In the genomic region with DNA sequence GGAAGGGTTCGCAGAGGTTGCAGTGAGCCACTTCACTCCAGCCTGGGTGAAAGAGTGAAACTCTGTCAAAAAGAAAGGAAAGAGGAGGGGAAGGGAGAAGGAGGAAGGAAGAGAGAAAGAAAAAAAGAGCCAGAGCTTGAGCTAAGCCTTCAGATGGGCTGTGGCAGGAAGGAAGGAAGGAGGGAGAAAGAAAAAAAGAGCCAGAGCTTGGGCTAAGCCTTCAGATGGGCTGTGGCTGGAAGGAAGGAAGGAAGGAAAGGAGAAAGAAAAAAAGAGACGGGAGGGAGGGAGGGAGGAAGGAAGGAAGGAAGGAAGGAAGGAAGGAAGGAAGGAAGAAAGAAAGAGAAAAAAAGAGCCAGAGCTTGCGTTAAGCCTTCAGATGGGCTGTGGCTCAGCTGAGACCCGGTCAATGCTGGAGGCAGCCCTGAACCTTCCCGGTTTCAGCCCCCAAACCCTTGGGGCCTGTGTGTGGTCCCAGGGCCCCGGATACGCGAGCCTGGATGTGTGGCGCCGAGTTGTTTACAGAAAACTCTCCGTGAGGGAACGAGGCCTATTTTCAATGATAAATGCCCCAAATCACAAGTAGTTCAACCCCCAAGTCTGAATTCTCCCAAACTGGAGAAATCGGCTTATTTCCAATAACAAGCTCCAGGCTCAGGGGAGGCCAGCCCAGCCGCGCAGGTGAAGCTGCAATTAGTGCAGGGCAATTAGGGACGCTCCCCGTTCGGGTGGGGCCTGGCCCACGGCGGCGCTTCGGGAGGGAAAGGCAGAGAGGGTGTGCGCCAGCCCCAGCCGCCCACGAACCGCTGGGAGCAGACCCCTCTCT, we compare ENCODE assay signal across 9 cellular contexts. TPM values are rescaled to one million over a fixed set of nuclear protein-coding genes. Genes with fewer than 3 reads are reported as not detected.
DNase-seq lines count a peak whose midpoint lies in the region; ATAC-seq and TF ChIP-seq lines count a peak whose summit lies in the region.
"Had no signal": no experiment of that assay in that cellular context is flagged by ENCODE, and none has a peak within 500 bp of the region (broad histone marks: within the 10 kb centered on the region; RNA-seq: fewer than 3 reads in every experiment).

No MANE protein-coding gene starts in this region.

- H3K9me3 ChIP-seq in WERI-Rb-1 (ENCODE audit: severe bottlenecking): no peaks in the 10 kb centered on the region
- H3K9me3 ChIP-seq in upper lobe of right lung: no peaks in the 10 kb centered on the region
- H3K9me3 ChIP-seq: Caco-2 had no signal

- no peaks in the 10 kb centered on the region for H3K36me3 Mint-ChIP-seq in activated naive CD4-positive, alpha-beta T cell treated with anti-CD3 and anti-CD28 coated beads, Interleukin-2, amount 50 U/mL, for 24 hours
- no peaks in the 10 kb centered on the region for H3K36me3 Mint-ChIP-seq in memory B cell

- H3K9me3 Mint-ChIP-seq in activated naive CD4-positive, alpha-beta T cell treated with anti-CD3 and anti-CD28 coated beads, Interleukin-2, amount 50 U/mL, for 24 hours: no peaks in the 10 kb centered on the region
- no peaks in the 10 kb centered on the region for H3K9me3 Mint-ChIP-seq in memory B cell

- TF ChIP-seq CTCF in WERI-Rb-1 (IDR thresholded peaks at IDR 0.05; ENCODE audit: low read depth, low read length) (no peak), upper lobe of right lung (IDR thresholded peaks at IDR 0.05) (no peak), GM10266 (IDR thresholded peaks at IDR 0.05; ENCODE audit: control insufficient read depth, insufficient read depth, low read depth, missing control alignments) (no peak)

- H3K4me1 Mint-ChIP-seq in activated naive CD4-positive, alpha-beta T cell treated with anti-CD3 and anti-CD28 coated beads, Interleukin-2, amount 50 U/mL, for 24 hours: peaks cover 31% of the 10 kb centered on the region
- H3K4me1 Mint-ChIP-seq in memory B cell: peaks cover 26% of the 10 kb centered on the region

- intact Hi-C loops in upper lobe of right lung (cut with DNase I): no loop called here

- H3K27me3 ChIP-seq in WERI-Rb-1 (ENCODE audit: insufficient read depth, low read depth, severe bottlenecking): no peaks in the 10 kb centered on the region
- H3K27me3 ChIP-seq in upper lobe of right lung: no peaks in the 10 kb centered on the region

- ATAC-seq in memory B cell (ENCODE audit: low read depth): no peak
- ATAC-seq in upper lobe of right lung: no peak

- H3K27ac ChIP-seq in WERI-Rb-1 (peak overlapping the region; percentile 44), upper lobe of right lung (peak overlapping the region; percentile 82)

- peak overlapping the region; percentile 73 for H3K4me3 Mint-ChIP-seq in activated naive CD4-positive, alpha-beta T cell treated with anti-CD3 and anti-CD28 coated beads, Interleukin-2, amount 50 U/mL, for 24 hours
- peak overlapping the region; percentile 80 for H3K4me3 Mint-ChIP-seq in memory B cell

- H3K4me3 ChIP-seq in WERI-Rb-1 (ENCODE audit: low read depth, low read length) (peak overlapping the region; percentile 20; the same call in 1 of the 2 replicates), upper lobe of right lung (peak overlapping the region; percentile 81)

- H3K4me1 ChIP-seq in upper lobe of right lung: peaks cover 9% of the 10 kb centered on the region

- peak overlapping the region; percentile 52 for H3K27ac Mint-ChIP-seq in activated naive CD4-positive, alpha-beta T cell treated with anti-CD3 and anti-CD28 coated beads, Interleukin-2, amount 50 U/mL, for 24 hours
- peak overlapping the region; percentile 90 for H3K27ac Mint-ChIP-seq in memory B cell

- H3K36me3 ChIP-seq in WERI-Rb-1: no peaks in the 10 kb centered on the region
- H3K36me3 ChIP-seq in upper lobe of right lung: no peaks in the 10 kb centered on the region

- DNase-seq in activated naive CD4-positive, alpha-beta T cell (lab: John Stamatoyannopoulos, UW): no peak
- DNase-seq in WERI-Rb-1: no peak
- DNase-seq in memory B cell (ENCODE audit: low spot score in 2 of 2): no peak
- peak; percentile 64 for DNase-seq in upper lobe of right lung
- DNase-seq in activated gamma-delta T cell treated with Interleukin-2 at 50 U/mL for 16 hours: no peak
- no peak for DNase-seq in SIG-M5 (lab: John Stamatoyannopoulos, UW)
- no peak for DNase-seq in GM10266 (ENCODE audit: extremely low spot score)
- DNase-seq: Caco-2 had no signal

- H3K27me3 Mint-ChIP-seq in activated naive CD4-positive, alpha-beta T cell treated with anti-CD3 and anti-CD28 coated beads, Interleukin-2, amount 50 U/mL, for 24 hours: no peaks in the 10 kb centered on the region
- no peaks in the 10 kb centered on the region for H3K27me3 Mint-ChIP-seq in memory B cell

RNA-seq across cellular contexts. Expression of a gene that starts 13.8 kb away (rescaled TPM):
- 22.4 TPM for total RNA-seq in upper lobe of right lung
